In genomic region chr3:52092291-52092660, GRCh38 we compare ENCODE assay signal across 14 cellular contexts.
"Had no signal": no experiment of that assay in that cellular context is flagged by ENCODE, and none has a peak within 500 bp of the region (broad histone marks: within the 10 kb centered on the region; RNA-seq: fewer than 3 reads in every experiment).

No MANE protein-coding gene starts in this region.

- H3K27me3 Mint-ChIP-seq: activated CD4-positive, alpha-beta memory T cell treated with anti-CD3 and anti-CD28 coated beads for 36 hours; activated naive CD8-positive, alpha-beta T cell; naive B cell; type B pancreatic cell had no signal

- H3K9me3 ChIP-seq: gastrocnemius medialis had no signal

- H3K36me3 ChIP-seq: gastrocnemius medialis had no signal

- H3K4me1 ChIP-seq: parathyroid adenoma had no signal

- H3K27me3 ChIP-seq: gastrocnemius medialis had no signal

- H3K4me3 ChIP-seq: gastrocnemius medialis, skin epidermis had no signal

- H3K36me3 Mint-ChIP-seq: activated naive CD8-positive, alpha-beta T cell; naive B cell had no signal

- H3K9me3 Mint-ChIP-seq: activated CD4-positive, alpha-beta memory T cell treated with anti-CD3 and anti-CD28 coated beads for 36 hours; naive B cell; type B pancreatic cell had no signal

- ATAC-seq: gastrocnemius medialis had no signal

- DNase-seq: activated CD4-positive, alpha-beta memory T cell treated with anti-CD3 and anti-CD28 coated beads for 36 hours; activated gamma-delta T cell; activated T-cell treated with anti-CD3 and anti-CD28 coated beads, Interleukin-2, amount 50 U/mL, for 48 hours; effector memory CD4-positive, alpha-beta T cell; gastrocnemius medialis; islet precursor cell; left ventricle myocardium superior; naive B cell had no signal

- H3K27ac Mint-ChIP-seq: activated CD4-positive, alpha-beta memory T cell treated with anti-CD3 and anti-CD28 coated beads for 36 hours; activated naive CD8-positive, alpha-beta T cell; type B pancreatic cell had no signal

- H3K4me3 Mint-ChIP-seq: activated CD4-positive, alpha-beta memory T cell treated with anti-CD3 and anti-CD28 coated beads for 36 hours; activated naive CD8-positive, alpha-beta T cell; naive B cell; type B pancreatic cell had no signal

- H3K27ac ChIP-seq: epithelial cell of prostate, gastrocnemius medialis, parathyroid adenoma, VCaP had no signal
